Comparison of ENCODE assay signal across 1 cellular context in genomic region chr7:71255537-71256178, GRCh38.
TF ChIP-seq lines count a peak whose summit lies in the region.

No MANE protein-coding gene starts in this region.

TF ChIP-seq in H1, 55 proteins besides CTCF, POLR2A, EP300 and RAD21 (continued from another document):
- TF ChIP-seq CHD7 (IDR thresholded peaks at IDR 0.05; ENCODE audit: insufficient replicate concordance, low read length) = peak; percentile 36
TF ChIP-seq in H1: peak in this region for 3.
